Comparison of ENCODE assay signal across 27 cellular contexts in genomic region chr7:108071551-108071950, GRCh38. TPM values are rescaled to one million over a fixed set of nuclear protein-coding genes. Genes with fewer than 3 reads are reported as not detected.
A peak's percentile ranks its signal among the peaks of the same experiment; 100 is the strongest.
DNase-seq lines count a peak whose midpoint lies in the region; ATAC-seq lines count a peak whose summit lies in the region.
"Had no signal": no experiment of that assay in that cellular context is flagged by ENCODE, and none has a peak within 500 bp of the region (broad histone marks: within the 10 kb centered on the region; RNA-seq: fewer than 3 reads in every experiment).

No MANE protein-coding gene starts in this region.

- DNase-seq in NCI-H1417 (lab: John Stamatoyannopoulos, UW): peak in 2 of 3 experiments; percentile 28 to 64
- DNase-seq in NCI-H1417 treated with DMSO at 0.1 percent for 48 hours (lab: John Stamatoyannopoulos, UW): no peak
- DNase-seq in NCI-H1694 (lab: John Stamatoyannopoulos, UW): peak; percentile 62
- peak; percentile 88 for DNase-seq in NCI-H82 (lab: John Stamatoyannopoulos, UW)
- no peak for DNase-seq in trophoblast cell
- no peak for DNase-seq in DMS79 (lab: John Stamatoyannopoulos, UW)
- no peak for DNase-seq in kidney tubule cell (ENCODE audit: low spot score)
- DNase-seq: activated CD4-positive, alpha-beta T cell treated with anti-CD3 and anti-CD28 coated beads for 36 hours; activated naive CD4-positive, alpha-beta T cell; activated T-cell treated with anti-CD3 and anti-CD28 coated beads, Interleukin-2, amount 50 U/mL, for 4 hours; AML-193; brain microvascular endothelial cell; CD4-positive, alpha-beta memory T cell; DND-41; head of caudate nucleus; Karpas-422; NCI-H510A; RPMI8226; stomach; T-helper 17 cell; tibial artery had no signal

- no peak overlapping the region for H2BK120ac ChIP-seq in trophoblast cell (ENCODE audit: insufficient read depth, low read length, poor library complexity)

- H3K4me2 ChIP-seq in trophoblast cell (ENCODE audit: low read length): no peak overlapping the region

- H3K14ac ChIP-seq in trophoblast cell (ENCODE audit: low read length): no peak overlapping the region

- no peak overlapping the region for H4K91ac ChIP-seq in trophoblast cell (ENCODE audit: low read depth, low read length)

- H3K4me1 ChIP-seq in trophoblast cell (ENCODE audit: control insufficient read depth in 1 of 2, insufficient read depth in 2 of 2, low read length in 2 of 2): peaks cover 0 to 3% of the 10 kb centered on the region in 2 experiments
- H3K4me1 ChIP-seq: HAP-1, prostate gland, stomach, tibial artery had no signal

- H3K4ac ChIP-seq in trophoblast cell (ENCODE audit: low read depth, low read length): no peak overlapping the region

- H4K12ac ChIP-seq in trophoblast cell (ENCODE audit: low read depth, low read length): no peak overlapping the region

- no peaks in the 10 kb centered on the region for H3K27me3 ChIP-seq in trophoblast cell (ENCODE audit: insufficient read depth, low read length)
- H3K27me3 ChIP-seq: brain microvascular endothelial cell, stomach, tibial artery had no signal

- H2AK5ac ChIP-seq in trophoblast cell (ENCODE audit: low read length): no peak overlapping the region

- H4K8ac ChIP-seq in trophoblast cell (ENCODE audit: low read depth, low read length): no peak overlapping the region

- no peaks in the 10 kb centered on the region for H3K79me2 ChIP-seq in trophoblast cell (ENCODE audit: control insufficient read depth, insufficient read depth, low read length, poor library complexity)

- peak overlapping the region; percentile 30 for H3K9ac ChIP-seq in trophoblast cell (ENCODE audit: low read length)

- no peak overlapping the region for H3K23ac ChIP-seq in trophoblast cell (ENCODE audit: low read length)

- H2BK5ac ChIP-seq in trophoblast cell (ENCODE audit: low read depth, low read length, poor library complexity): no peak overlapping the region

- no peak overlapping the region for H3K4me3 ChIP-seq in trophoblast cell (ENCODE audit: low read depth, low read length)
- H3K4me3 ChIP-seq: GM12878, HAP-1, prostate gland, SK-N-MC, stomach, tibial artery had no signal

- no peaks in the 10 kb centered on the region for H3K36me3 ChIP-seq in trophoblast cell (ENCODE audit: control insufficient read depth in 1 of 2, insufficient read depth in 2 of 2, low read length in 2 of 2)
- H3K36me3 ChIP-seq: brain microvascular endothelial cell, HAP-1, prostate gland, stomach, tibial artery had no signal

- no peak overlapping the region for H3K27ac ChIP-seq in trophoblast cell (ENCODE audit: low read depth, low read length)
- H3K27ac ChIP-seq: brain microvascular endothelial cell, epithelial cell of prostate, prostate gland, SK-N-MC, stomach, tibial artery had no signal

- H3K18ac ChIP-seq in trophoblast cell (ENCODE audit: low read length): no peak overlapping the region

- no peaks in the 10 kb centered on the region for H3K9me3 ChIP-seq in trophoblast cell (ENCODE audit: insufficient read depth, low read depth, low read length)
- H3K9me3 ChIP-seq: HAP-1, prostate gland, stomach, tibial artery had no signal

- no peak overlapping the region for H2AFZ ChIP-seq in trophoblast cell (ENCODE audit: insufficient read depth, low read length, poor library complexity)

- WGBS in trophoblast cell (ENCODE audit: extremely low coverage, insufficient coverage, insufficient read length): no CpG with 5 or more reads among the region's 1 CpG

- no peak for ATAC-seq in GM18861 (IDR thresholded peaks at IDR 0.05; ENCODE audit: unreplicated experiment)
- ATAC-seq: activated CD4-positive, alpha-beta T cell treated with anti-CD3 and anti-CD28 coated beads for 36 hours; activated T-cell treated with anti-CD3 and anti-CD28 coated beads, Interleukin-2, amount 50 U/mL, for 4 hours; GM12878; T-helper 17 cell had no signal

- no peaks in the 10 kb centered on the region for H3K79me1 ChIP-seq in trophoblast cell (ENCODE audit: low read length)

- no peak overlapping the region for H2BK12ac ChIP-seq in trophoblast cell (ENCODE audit: low read length)

RNA-seq across cellular contexts. Expression of gene LAMB4, which starts 58.6 kb away (rescaled TPM):
- 0.56 and 0.85 TPM in 2 replicates for polyA plus RNA-seq in trophoblast cell (2013)
- polyA plus RNA-seq: CD4-positive, alpha-beta memory T cell had no signal

Comparison
In these comparisons a context has a peak if more than half of its experiments do, and no peak if none do; other contexts are left out.
1. DNase-seq: peak in NCI-H1417 (2 of 3), NCI-H1694 (single experiment) and NCI-H82 (single experiment); none in NCI-H1417 treated with DMSO at 0.1 percent for 48 hours (single experiment), trophoblast cell (0 of 2), DMS79 (single experiment) and kidney tubule cell (single experiment).